8 cellular contexts compared by ENCODE assay signal in the genomic region with DNA sequence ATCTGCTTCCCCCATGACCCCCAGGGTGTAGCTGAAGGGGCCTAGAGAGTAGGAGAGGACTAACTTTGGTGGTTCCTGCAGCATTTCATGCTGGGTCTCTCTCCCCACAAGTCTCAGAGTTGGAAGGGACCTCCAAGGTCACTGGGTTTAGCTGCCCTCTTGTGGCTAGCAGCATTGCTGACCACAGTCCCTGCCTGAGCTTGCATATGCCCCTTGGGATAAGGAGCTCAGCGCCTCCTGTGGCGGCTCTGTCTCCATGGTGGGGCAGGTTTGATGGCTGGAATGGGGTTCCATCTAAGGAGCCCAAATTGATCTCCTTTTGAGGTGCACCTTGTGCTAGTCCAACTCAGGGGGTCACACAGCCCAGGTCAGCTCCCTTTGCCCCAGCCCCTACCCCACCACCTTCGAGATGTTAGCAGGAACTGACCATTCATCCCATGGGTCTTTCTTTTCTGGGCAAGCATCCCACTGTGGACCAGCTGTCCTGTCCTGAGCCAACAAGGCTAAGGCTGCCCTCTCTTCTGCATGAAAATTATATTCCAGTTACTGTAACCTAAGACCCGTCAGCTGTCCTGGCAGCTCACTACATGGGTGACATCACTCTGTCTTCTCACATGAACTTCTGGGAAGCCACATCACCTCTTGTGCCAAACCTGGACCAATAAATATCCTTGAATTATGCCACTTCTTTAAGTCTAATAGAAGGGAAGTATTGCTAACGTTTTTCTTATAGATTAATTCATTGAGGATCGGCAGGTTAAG.
DNase-seq lines count a peak whose midpoint lies in the region; ATAC-seq and TF ChIP-seq lines count a peak whose summit lies in the region.
"Had no signal": no experiment of that assay in that cellular context is flagged by ENCODE, and none has a peak within 500 bp of the region (broad histone marks: within the 10 kb centered on the region; RNA-seq: fewer than 3 reads in every experiment).

No MANE protein-coding gene starts in this region.

- no peak overlapping the region for H3K56ac ChIP-seq in H9 (ENCODE audit: insufficient read length, low read depth, low read length)

- CTCF ChIA-PET in RWPE1 (lab: Yijun Ruan, JAX): interaction anchor here (0.6 kb wide), 1 partner anchor 41 kb away, joined by 3 read pairs; no protein-coding TSS in a partner anchor
- CTCF ChIA-PET in activated naive CD4-positive, alpha-beta T cell treated with anti-CD3 and anti-CD28 coated beads for 36 hours (lab: Charles Lee): interaction anchor here (0.6 kb wide), 1 partner anchor 1822 kb away, joined by 4 read pairs; no protein-coding TSS in a partner anchor

- no peak overlapping the region for H3K27ac ChIP-seq in H9 (ENCODE audit: insufficient read length, low read depth, low read length)
- H3K27ac ChIP-seq in RWPE1: peak overlapping the region; percentile 33
- no peak overlapping the region for H3K27ac ChIP-seq in smooth muscle cell (ENCODE audit: low read depth)

- no peak overlapping the region for H2BK20ac ChIP-seq in H9 (ENCODE audit: low read depth, low read length, poor library complexity, severe bottlenecking)

- no peaks in the 10 kb centered on the region for H3K4me1 ChIP-seq in H9 (ENCODE audit: insufficient read depth, low read length)
- no peaks in the 10 kb centered on the region for H3K4me1 ChIP-seq in smooth muscle cell (ENCODE audit: low read depth)

- peak; percentile 78 for TF ChIP-seq CTCF in H9 (conservative IDR thresholded peaks at IDR 0.05)
- TF ChIP-seq CTCF in RWPE1 (conservative IDR thresholded peaks at IDR 0.05; ENCODE audit: low read depth): no peak; the same call in 1 of the 2 replicates
- peak; percentile 21 for TF ChIP-seq CTCF in smooth muscle cell (IDR thresholded peaks at IDR 0.05; ENCODE audit: borderline replicate concordance, insufficient read depth, poor library complexity, severe bottlenecking)

- H3K14ac ChIP-seq in H9 (ENCODE audit: insufficient read depth, low read length): no peak overlapping the region

- H2AFZ ChIP-seq in H9 (ENCODE audit: low read length): no peak overlapping the region
- H2AFZ ChIP-seq in smooth muscle cell (ENCODE audit: low read depth): no peak overlapping the region

- POLR2A ChIA-PET in RWPE1 (lab: Yijun Ruan, JAX; ENCODE audit: low non-redundant PET): no interaction called here

- intact Hi-C loops in cardiac septum (cut with DNase I): loop anchor here (2.0 kb wide), 1 partner anchor 137 kb away; no protein-coding TSS in a partner anchor
- intact Hi-C loops in activated naive CD4-positive, alpha-beta T cell treated with anti-CD3 and anti-CD28 coated beads for 36 hours (cut with micrococcal nuclease): loop anchor here (5.0 kb wide), 1 partner anchor 136 kb away; no protein-coding TSS in a partner anchor

- H3F3A ChIP-seq in smooth muscle cell (ENCODE audit: low read depth): no peaks in the 10 kb centered on the region

- H3K27me3 Mint-ChIP-seq in H9 (ENCODE audit: low read depth): no peaks in the 10 kb centered on the region
- no peaks in the 10 kb centered on the region for H3K27me3 Mint-ChIP-seq in activated naive CD4-positive, alpha-beta T cell treated with anti-CD3 and anti-CD28 coated beads for 36 hours (ENCODE audit: low read depth)
- H3K27me3 Mint-ChIP-seq: activated T-cell treated with anti-CD3 and anti-CD28 coated beads, Interleukin-2, amount 50 U/mL, for 24 hours had no signal

- H3K18ac ChIP-seq in H9 (ENCODE audit: insufficient read length, low read depth, low read length): no peak overlapping the region

- no peak overlapping the region for H3K4me3 Mint-ChIP-seq in H9
- H3K4me3 Mint-ChIP-seq in activated naive CD4-positive, alpha-beta T cell treated with anti-CD3 and anti-CD28 coated beads for 36 hours: no peak overlapping the region
- H3K4me3 Mint-ChIP-seq: activated T-cell treated with anti-CD3 and anti-CD28 coated beads, Interleukin-2, amount 50 U/mL, for 24 hours had no signal

- no peak overlapping the region for H2AK5ac ChIP-seq in H9 (ENCODE audit: insufficient read length, low read length)

- H4K5ac ChIP-seq in H9 (ENCODE audit: insufficient read length, low read depth, low read length): no peak overlapping the region

- no peak overlapping the region for H3K27ac Mint-ChIP-seq in H9
- no peak overlapping the region for H3K27ac Mint-ChIP-seq in activated naive CD4-positive, alpha-beta T cell treated with anti-CD3 and anti-CD28 coated beads for 36 hours
- H3K27ac Mint-ChIP-seq: activated T-cell treated with anti-CD3 and anti-CD28 coated beads, Interleukin-2, amount 50 U/mL, for 24 hours had no signal

- no peak overlapping the region for H2BK15ac ChIP-seq in H9 (ENCODE audit: low read depth, low read length)

- no peak overlapping the region for H2BK5ac ChIP-seq in H9 (ENCODE audit: insufficient read length, low read length)

- no peaks in the 10 kb centered on the region for H4K20me1 ChIP-seq in H9 (ENCODE audit: control insufficient read depth, insufficient read depth, insufficient read length)
- no peaks in the 10 kb centered on the region for H4K20me1 ChIP-seq in smooth muscle cell (ENCODE audit: low read depth)

- H3K9me3 Mint-ChIP-seq in H9: no peaks in the 10 kb centered on the region
- no peaks in the 10 kb centered on the region for H3K9me3 Mint-ChIP-seq in activated naive CD4-positive, alpha-beta T cell treated with anti-CD3 and anti-CD28 coated beads for 36 hours
- H3K9me3 Mint-ChIP-seq: activated T-cell treated with anti-CD3 and anti-CD28 coated beads, Interleukin-2, amount 50 U/mL, for 24 hours had no signal

- no peaks in the 10 kb centered on the region for H3K79me1 ChIP-seq in H9 (ENCODE audit: insufficient read depth, low read depth, low read length, poor library complexity, severe bottlenecking)

- no peak overlapping the region for H3T11ph ChIP-seq in H9 (ENCODE audit: low read length)

- H3K9me3 ChIP-seq in H9 (ENCODE audit: control insufficient read depth, low read depth, low read length) (no peaks in the 10 kb centered on the region), smooth muscle cell (replicated peaks; ENCODE audit: low read depth) (no peaks in the 10 kb centered on the region)

- H2BK12ac ChIP-seq in H9 (ENCODE audit: insufficient read length, low read depth, low read length): no peak overlapping the region

- no peak for ATAC-seq in HG02938 (IDR thresholded peaks at IDR 0.05; ENCODE audit: unreplicated experiment)

- no peak overlapping the region for H3K4me3 ChIP-seq in smooth muscle cell

- no peak overlapping the region for H2BK120ac ChIP-seq in H9 (ENCODE audit: low read depth, low read length, poor library complexity, severe bottlenecking)

- no peaks in the 10 kb centered on the region for H3K79me2 ChIP-seq in H9 (ENCODE audit: insufficient read depth, low read length)
- H3K79me2 ChIP-seq in smooth muscle cell (ENCODE audit: low read depth): no peaks in the 10 kb centered on the region

- WGBS in H9 (ENCODE audit: extremely low coverage, insufficient read length, low lambda C conversion rate): no CpG with 5 or more reads among the region's 6 CpGs
- WGBS in smooth muscle cell (ENCODE audit: low lambda C conversion rate): 59% methylated on average over 6 of the region's 6 CpGs

- H3K9ac ChIP-seq in H9 (ENCODE audit: extremely low read depth, insufficient read length, low read length) (no peak overlapping the region), smooth muscle cell (ENCODE audit: low read depth) (no peak overlapping the region)

- no peak overlapping the region for H4K8ac ChIP-seq in H9 (replicated peaks; ENCODE audit: insufficient read length, low read depth, low read length)

- H3K27me3 ChIP-seq in H9 (ENCODE audit: insufficient read depth, low read length) (no peaks in the 10 kb centered on the region), smooth muscle cell (ENCODE audit: low read depth) (peaks cover 5% of the 10 kb centered on the region)

- no peaks in the 10 kb centered on the region for H3K36me3 ChIP-seq in smooth muscle cell (ENCODE audit: low read depth)

- DNase-seq in H9 (peak; percentile 84), RWPE1 (ENCODE audit: low spot score) (no peak), cardiac septum (ENCODE audit: low spot score) (peak; percentile 82), smooth muscle cell (lab: John Stamatoyannopoulos, UW; ENCODE audit: unreplicated experiment) (no peak), amniotic stem cell (lab: John Stamatoyannopoulos, UW) (no peak)
- DNase-seq in activated naive CD4-positive, alpha-beta T cell treated with anti-CD3 and anti-CD28 coated beads for 36 hours: no peak
- DNase-seq: activated T-cell treated with anti-CD3 and anti-CD28 coated beads, Interleukin-2, amount 50 U/mL, for 24 hours had no signal

- no peaks in the 10 kb centered on the region for H3K36me3 Mint-ChIP-seq in H9 (ENCODE audit: insufficient read depth in 1 of 3, low read depth in 3 of 3)
- no peaks in the 10 kb centered on the region for H3K36me3 Mint-ChIP-seq in activated naive CD4-positive, alpha-beta T cell treated with anti-CD3 and anti-CD28 coated beads for 36 hours (ENCODE audit: low read depth)

- H3K23ac ChIP-seq in H9 (ENCODE audit: insufficient read length, low read depth, low read length): no peak overlapping the region

- no peaks in the 10 kb centered on the region for H3K23me2 ChIP-seq in H9 (ENCODE audit: insufficient read length, low read depth, low read length, poor library complexity, severe bottlenecking)

- H3K4me1 Mint-ChIP-seq in H9: peaks cover 8 to 13% of the 10 kb centered on the region in 2 experiments
- H3K4me1 Mint-ChIP-seq in activated naive CD4-positive, alpha-beta T cell treated with anti-CD3 and anti-CD28 coated beads for 36 hours (ENCODE audit: low read depth): peaks cover 9% of the 10 kb centered on the region

- no peak overlapping the region for H4K91ac ChIP-seq in H9 (ENCODE audit: insufficient read length, low read depth, low read length)

- H3K4ac ChIP-seq in H9 (ENCODE audit: low read depth, low read length): no peak overlapping the region

- no peak overlapping the region for H3K4me2 ChIP-seq in H9 (ENCODE audit: insufficient read depth, insufficient read length, low read length)
- no peak overlapping the region for H3K4me2 ChIP-seq in smooth muscle cell

Comparison
In these comparisons a context has a peak if more than half of its experiments do, and no peak if none do; other contexts are left out.
1. DNase-seq: peak in H9 (single experiment) and cardiac septum (single experiment); none in RWPE1 (single experiment), smooth muscle cell (single experiment), amniotic stem cell (single experiment) and activated naive CD4-positive, alpha-beta T cell treated with anti-CD3 and anti-CD28 coated beads for 36 hours (single experiment).